In the genomic region with DNA sequence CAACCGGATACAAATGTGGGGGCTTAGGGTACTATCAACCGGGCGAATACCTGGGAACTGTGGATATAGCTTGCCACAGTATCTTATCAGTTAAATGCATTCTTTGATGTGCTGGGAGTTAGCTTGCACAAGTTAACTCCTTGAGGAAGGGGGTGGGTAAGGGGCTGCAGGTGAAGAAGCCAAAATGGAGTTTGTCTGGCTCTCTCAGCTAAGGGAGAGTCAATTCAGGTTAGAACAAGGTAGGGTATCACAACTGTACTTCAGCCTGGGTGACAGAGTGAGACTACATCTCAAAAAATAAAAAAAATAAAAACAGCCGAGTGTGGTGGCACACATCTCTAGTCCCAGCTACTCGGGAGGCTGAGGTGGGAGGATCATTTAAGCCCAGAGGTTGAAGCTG, we compare ENCODE assay signal across 1 cellular context.
TF ChIP-seq lines count a peak whose summit lies in the region.

No MANE protein-coding gene starts in this region.

TF ChIP-seq in K562, 482 proteins besides CTCF, POLR2A, EP300 and RAD21 (continued from another document and continues in another):
- TF ChIP-seq, protein P1, sequence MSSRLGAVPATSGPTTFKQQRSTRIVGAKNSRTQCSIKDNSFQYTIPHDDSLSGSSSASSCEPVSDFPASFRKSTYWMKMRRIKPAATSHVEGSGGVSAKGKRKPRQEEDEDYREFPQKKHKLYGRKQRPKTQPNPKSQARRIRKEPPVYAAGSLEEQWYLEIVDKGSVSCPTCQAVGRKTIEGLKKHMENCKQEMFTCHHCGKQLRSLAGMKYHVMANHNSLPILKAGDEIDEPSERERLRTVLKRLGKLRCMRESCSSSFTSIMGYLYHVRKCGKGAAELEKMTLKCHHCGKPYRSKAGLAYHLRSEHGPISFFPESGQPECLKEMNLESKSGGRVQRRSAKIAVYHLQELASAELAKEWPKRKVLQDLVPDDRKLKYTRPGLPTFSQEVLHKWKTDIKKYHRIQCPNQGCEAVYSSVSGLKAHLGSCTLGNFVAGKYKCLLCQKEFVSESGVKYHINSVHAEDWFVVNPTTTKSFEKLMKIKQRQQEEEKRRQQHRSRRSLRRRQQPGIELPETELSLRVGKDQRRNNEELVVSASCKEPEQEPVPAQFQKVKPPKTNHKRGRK (tag; IDR thresholded peaks at IDR 0.05), result no peak
- TF ChIP-seq CBX8 (IDR thresholded peaks at IDR 0.05; ENCODE audit: borderline replicate concordance, extremely low read depth, low read depth, low read length, poor library complexity, severe bottlenecking) (no peak), ZNF584 (CRISPR knock-in tag; IDR thresholded peaks at IDR 0.05; ENCODE audit: low read depth) (no peak), MTA2 (IDR thresholded peaks at IDR 0.05; ENCODE audit: low read depth) (no peak), SMC3 (conservative IDR thresholded peaks at IDR 0.05; ENCODE audit: insufficient read depth, low read depth, low read length) (no peak), SMAD2 (IDR thresholded peaks at IDR 0.05; ENCODE audit: low read depth, low read length) (no peak), HDAC8 (tag; IDR thresholded peaks at IDR 0.05) (peak; percentile 92), MYNN (IDR thresholded peaks at IDR 0.05) (no peak), MYNN (CRISPR knock-in tag; IDR thresholded peaks at IDR 0.05) (no peak), HOXB6 (CRISPR knock-in tag; IDR thresholded peaks at IDR 0.05; ENCODE audit: borderline replicate concordance) (no peak), SMAD4 (CRISPR knock-in tag; conservative IDR thresholded peaks at IDR 0.05) (peak; percentile 71), ZNF766 (CRISPR knock-in tag; conservative IDR thresholded peaks at IDR 0.05) (peak; percentile 80; the same call in 1 of the 2 replicates), MEF2A (IDR thresholded peaks at IDR 0.05; ENCODE audit: control insufficient read depth, low read depth, low read length) (no peak), RFX7 (CRISPR knock-in tag; IDR thresholded peaks at IDR 0.05) (no peak), CCNT2 (IDR thresholded peaks at IDR 0.05; ENCODE audit: borderline replicate concordance, extremely low read depth, insufficient read length, low read depth, low read length) (no peak), FOXP1 (CRISPR knock-in tag; IDR thresholded peaks at IDR 0.05) (no peak), ZBTB17 (CRISPR knock-in tag; IDR thresholded peaks at IDR 0.05) (no peak), NCOR1 (IDR thresholded peaks at IDR 0.05) (no peak), HDAC3 (IDR thresholded peaks at IDR 0.05; ENCODE audit: borderline replicate concordance, partially characterized antibody) (no peak)
- TF ChIP-seq, protein P2, sequence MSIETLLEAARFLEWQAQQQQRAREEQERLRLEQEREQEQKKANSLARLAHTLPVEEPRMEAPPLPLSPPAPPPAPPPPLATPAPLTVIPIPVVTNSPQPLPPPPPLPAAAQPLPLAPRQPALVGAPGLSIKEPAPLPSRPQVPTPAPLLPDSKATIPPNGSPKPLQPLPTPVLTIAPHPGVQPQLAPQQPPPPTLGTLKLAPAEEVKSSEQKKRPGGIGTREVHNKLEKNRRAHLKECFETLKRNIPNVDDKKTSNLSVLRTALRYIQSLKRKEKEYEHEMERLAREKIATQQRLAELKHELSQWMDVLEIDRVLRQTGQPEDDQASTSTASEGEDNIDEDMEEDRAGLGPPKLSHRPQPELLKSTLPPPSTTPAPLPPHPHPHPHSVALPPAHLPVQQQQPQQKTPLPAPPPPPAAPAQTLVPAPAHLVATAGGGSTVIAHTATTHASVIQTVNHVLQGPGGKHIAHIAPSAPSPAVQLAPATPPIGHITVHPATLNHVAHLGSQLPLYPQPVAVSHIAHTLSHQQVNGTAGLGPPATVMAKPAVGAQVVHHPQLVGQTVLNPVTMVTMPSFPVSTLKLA (conservative IDR thresholded peaks at IDR 0.05), result no peak
- TF ChIP-seq, protein P3, sequence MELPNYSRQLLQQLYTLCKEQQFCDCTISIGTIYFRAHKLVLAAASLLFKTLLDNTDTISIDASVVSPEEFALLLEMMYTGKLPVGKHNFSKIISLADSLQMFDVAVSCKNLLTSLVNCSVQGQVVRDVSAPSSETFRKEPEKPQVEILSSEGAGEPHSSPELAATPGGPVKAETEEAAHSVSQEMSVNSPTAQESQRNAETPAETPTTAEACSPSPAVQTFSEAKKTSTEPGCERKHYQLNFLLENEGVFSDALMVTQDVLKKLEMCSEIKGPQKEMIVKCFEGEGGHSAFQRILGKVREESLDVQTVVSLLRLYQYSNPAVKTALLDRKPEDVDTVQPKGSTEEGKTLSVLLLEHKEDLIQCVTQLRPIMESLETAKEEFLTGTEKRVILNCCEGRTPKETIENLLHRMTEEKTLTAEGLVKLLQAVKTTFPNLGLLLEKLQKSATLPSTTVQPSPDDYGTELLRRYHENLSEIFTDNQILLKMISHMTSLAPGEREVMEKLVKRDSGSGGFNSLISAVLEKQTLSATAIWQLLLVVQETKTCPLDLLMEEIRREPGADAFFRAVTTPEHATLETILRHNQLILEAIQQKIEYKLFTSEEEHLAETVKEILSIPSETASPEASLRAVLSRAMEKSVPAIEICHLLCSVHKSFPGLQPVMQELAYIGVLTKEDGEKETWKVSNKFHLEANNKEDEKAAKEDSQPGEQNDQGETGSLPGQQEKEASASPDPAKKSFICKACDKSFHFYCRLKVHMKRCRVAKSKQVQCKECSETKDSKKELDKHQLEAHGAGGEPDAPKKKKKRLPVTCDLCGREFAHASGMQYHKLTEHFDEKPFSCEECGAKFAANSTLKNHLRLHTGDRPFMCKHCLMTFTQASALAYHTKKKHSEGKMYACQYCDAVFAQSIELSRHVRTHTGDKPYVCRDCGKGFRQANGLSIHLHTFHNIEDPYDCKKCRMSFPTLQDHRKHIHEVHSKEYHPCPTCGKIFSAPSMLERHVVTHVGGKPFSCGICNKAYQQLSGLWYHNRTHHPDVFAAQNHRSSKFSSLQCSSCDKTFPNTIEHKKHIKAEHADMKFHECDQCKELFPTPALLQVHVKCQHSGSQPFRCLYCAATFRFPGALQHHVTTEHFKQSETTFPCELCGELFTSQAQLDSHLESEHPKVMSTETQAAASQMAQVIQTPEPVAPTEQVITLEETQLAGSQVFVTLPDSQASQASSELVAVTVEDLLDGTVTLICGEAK (IDR thresholded peaks at IDR 0.05), result no peak
- TF ChIP-seq, protein P3 (CRISPR knock-in tag; IDR thresholded peaks at IDR 0.05), result no peak
- TF ChIP-seq, protein P4, sequence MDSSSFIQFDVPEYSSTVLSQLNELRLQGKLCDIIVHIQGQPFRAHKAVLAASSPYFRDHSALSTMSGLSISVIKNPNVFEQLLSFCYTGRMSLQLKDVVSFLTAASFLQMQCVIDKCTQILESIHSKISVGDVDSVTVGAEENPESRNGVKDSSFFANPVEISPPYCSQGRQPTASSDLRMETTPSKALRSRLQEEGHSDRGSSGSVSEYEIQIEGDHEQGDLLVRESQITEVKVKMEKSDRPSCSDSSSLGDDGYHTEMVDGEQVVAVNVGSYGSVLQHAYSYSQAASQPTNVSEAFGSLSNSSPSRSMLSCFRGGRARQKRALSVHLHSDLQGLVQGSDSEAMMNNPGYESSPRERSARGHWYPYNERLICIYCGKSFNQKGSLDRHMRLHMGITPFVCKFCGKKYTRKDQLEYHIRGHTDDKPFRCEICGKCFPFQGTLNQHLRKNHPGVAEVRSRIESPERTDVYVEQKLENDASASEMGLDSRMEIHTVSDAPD (CRISPR knock-in tag; IDR thresholded peaks at IDR 0.05), result no peak
- TF ChIP-seq, protein P5, sequence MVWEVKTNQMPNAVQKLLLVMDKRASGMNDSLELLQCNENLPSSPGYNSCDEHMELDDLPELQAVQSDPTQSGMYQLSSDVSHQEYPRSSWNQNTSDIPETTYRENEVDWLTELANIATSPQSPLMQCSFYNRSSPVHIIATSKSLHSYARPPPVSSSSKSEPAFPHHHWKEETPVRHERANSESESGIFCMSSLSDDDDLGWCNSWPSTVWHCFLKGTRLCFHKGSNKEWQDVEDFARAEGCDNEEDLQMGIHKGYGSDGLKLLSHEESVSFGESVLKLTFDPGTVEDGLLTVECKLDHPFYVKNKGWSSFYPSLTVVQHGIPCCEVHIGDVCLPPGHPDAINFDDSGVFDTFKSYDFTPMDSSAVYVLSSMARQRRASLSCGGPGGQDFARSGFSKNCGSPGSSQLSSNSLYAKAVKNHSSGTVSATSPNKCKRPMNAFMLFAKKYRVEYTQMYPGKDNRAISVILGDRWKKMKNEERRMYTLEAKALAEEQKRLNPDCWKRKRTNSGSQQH (CRISPR knock-in tag; IDR thresholded peaks at IDR 0.05), result no peak
- TF ChIP-seq, protein P6, sequence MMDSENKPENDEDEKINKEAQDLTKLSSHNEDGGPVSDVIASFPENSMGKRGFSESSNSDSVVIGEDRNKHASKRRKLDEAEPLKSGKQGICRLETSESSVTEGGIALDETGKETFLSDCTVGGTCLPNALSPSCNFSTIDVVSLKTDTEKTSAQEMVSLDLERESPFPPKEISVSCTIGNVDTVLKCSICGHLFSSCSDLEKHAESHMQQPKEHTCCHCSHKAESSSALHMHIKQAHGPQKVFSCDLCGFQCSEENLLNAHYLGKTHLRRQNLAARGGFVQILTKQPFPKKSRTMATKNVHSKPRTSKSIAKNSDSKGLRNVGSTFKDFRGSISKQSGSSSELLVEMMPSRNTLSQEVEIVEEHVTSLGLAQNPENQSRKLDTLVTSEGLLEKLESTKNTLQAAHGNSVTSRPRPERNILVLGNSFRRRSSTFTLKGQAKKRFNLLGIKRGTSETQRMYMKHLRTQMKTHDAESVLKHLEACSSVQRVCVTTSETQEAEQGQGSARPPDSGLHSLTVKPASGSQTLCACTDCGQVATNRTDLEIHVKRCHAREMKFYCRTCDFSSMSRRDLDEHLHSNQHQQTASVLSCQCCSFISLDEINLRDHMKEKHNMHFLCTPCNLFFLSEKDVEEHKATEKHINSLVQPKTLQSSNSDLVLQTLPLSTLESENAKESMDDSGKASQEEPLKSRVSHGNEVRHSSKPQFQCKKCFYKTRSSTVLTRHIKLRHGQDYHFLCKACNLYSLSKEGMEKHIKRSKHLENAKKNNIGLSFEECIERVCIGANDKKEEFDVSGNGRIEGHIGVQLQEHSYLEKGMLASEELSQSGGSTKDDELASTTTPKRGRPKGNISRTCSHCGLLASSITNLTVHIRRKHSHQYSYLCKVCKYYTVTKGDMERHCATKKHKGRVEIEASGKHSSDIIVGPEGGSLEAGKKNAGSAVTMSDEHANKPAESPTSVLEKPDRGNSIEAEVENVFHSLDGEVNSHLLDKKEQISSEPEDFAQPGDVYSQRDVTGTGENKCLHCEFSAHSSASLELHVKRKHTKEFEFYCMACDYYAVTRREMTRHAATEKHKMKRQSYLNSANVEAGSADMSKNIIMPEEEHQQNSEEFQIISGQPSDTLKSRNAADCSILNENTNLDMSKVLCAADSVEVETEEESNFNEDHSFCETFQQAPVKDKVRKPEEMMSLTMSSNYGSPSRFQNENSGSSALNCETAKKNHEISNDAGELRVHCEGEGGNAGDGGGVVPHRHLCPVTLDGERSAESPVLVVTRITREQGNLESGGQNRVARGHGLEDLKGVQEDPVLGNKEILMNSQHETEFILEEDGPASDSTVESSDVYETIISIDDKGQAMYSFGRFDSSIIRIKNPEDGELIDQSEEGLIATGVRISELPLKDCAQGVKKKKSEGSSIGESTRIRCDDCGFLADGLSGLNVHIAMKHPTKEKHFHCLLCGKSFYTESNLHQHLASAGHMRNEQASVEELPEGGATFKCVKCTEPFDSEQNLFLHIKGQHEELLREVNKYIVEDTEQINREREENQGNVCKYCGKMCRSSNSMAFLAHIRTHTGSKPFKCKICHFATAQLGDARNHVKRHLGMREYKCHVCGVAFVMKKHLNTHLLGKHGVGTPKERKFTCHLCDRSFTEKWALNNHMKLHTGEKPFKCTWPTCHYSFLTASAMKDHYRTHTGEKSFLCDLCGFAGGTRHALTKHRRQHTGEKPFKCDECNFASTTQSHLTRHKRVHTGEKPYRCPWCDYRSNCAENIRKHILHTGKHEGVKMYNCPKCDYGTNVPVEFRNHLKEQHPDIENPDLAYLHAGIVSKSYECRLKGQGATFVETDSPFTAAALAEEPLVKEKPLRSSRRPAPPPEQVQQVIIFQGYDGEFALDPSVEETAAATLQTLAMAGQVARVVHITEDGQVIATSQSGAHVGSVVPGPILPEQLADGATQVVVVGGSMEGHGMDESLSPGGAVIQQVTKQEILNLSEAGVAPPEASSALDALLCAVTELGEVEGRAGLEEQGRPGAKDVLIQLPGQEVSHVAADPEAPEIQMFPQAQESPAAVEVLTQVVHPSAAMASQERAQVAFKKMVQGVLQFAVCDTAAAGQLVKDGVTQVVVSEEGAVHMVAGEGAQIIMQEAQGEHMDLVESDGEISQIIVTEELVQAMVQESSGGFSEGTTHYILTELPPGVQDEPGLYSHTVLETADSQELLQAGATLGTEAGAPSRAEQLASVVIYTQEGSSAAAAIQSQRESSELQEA (IDR thresholded peaks at IDR 0.05; ENCODE audit: low read depth), result no peak
